ENCODE assay signal across 8 cellular contexts in genomic region chr5:157816682-157817268, GRCh38. TPM values are rescaled to one million over a fixed set of nuclear protein-coding genes. Genes with fewer than 3 reads are reported as not detected.
DNase-seq lines count a peak whose midpoint lies in the region; ATAC-seq, FAIRE-seq and TF ChIP-seq lines count a peak whose summit lies in the region.

No MANE protein-coding gene starts in this region.

- DNase-seq in left ventricle myocardium inferior (no peak), left ventricle myocardium superior (no peak), RWPE1 (ENCODE audit: low spot score) (peak; percentile 21), glutamatergic neuron (no peak), urothelium cell line (ENCODE audit: low spot score) (peak; percentile 4), amniotic stem cell (lab: John Stamatoyannopoulos, UW) (no peak)
- DNase-seq in activated CD4-positive, alpha-beta memory T cell treated with anti-CD3 and anti-CD28 coated beads, Interleukin-2, amount 10 ng/mL, durations not matched to agents 7 days and 5 days, result no peak

- CTCF ChIA-PET in RWPE1 (lab: Yijun Ruan, JAX), result interaction anchor here (0.6 to 1.7 kb wide), 16 partner anchors 9 to 1290 kb away, joined by 3 to 23 read pairs (median 4); no protein-coding TSS in a partner anchor
- CTCF ChIA-PET in activated CD4-positive, alpha-beta memory T cell treated with anti-CD3 and anti-CD28 coated beads, Interleukin-2, amount 10 ng/mL, durations not matched to agents 7 days and 5 days (lab: Charles Lee), result interaction anchor here (0.7 to 4.4 kb wide), 17 partner anchors 9 to 1290 kb away, joined by 3 to 87 read pairs (median 4); no protein-coding TSS in a partner anchor

- intact Hi-C loops in left ventricle myocardium inferior (cut with micrococcal nuclease) (loop anchor here (5.0 to 10.0 kb wide), 2 partner anchors 128 to 181 kb away; no protein-coding TSS in a partner anchor), left ventricle myocardium superior (cut with micrococcal nuclease) (loop anchor here (5.0 kb wide), 1 partner anchor 181 kb away; no protein-coding TSS in a partner anchor)

- no peaks in the 10 kb centered on the region for H3K9me3 ChIP-seq in left ventricle myocardium inferior (replicated peaks)

- H3K27me3 ChIP-seq in left ventricle myocardium inferior (ENCODE audit: low read depth), result no peaks in the 10 kb centered on the region

- no peak for FAIRE-seq in urothelium cell line (lab: Jason Lieb, UNC)

- H3K4me3 ChIP-seq in left ventricle myocardium inferior, result no peak overlapping the region

- no peaks in the 10 kb centered on the region for H3K27me3 Mint-ChIP-seq in glutamatergic neuron (ENCODE audit: unreplicated experiment)
- H3K27me3 Mint-ChIP-seq in activated CD4-positive, alpha-beta memory T cell treated with anti-CD3 and anti-CD28 coated beads, Interleukin-2, amount 10 ng/mL, durations not matched to agents 7 days and 5 days, result no peaks in the 10 kb centered on the region

- H3K36me3 Mint-ChIP-seq in glutamatergic neuron (ENCODE audit: unreplicated experiment), result no peaks in the 10 kb centered on the region
- H3K36me3 Mint-ChIP-seq in activated CD4-positive, alpha-beta memory T cell treated with anti-CD3 and anti-CD28 coated beads, Interleukin-2, amount 10 ng/mL, durations not matched to agents 7 days and 5 days (ENCODE audit: low read depth), result peaks cover 30% of the 10 kb centered on the region

- H3K4me3 Mint-ChIP-seq in glutamatergic neuron (ENCODE audit: unreplicated experiment), result no peak overlapping the region
- no peak overlapping the region for H3K4me3 Mint-ChIP-seq in activated CD4-positive, alpha-beta memory T cell treated with anti-CD3 and anti-CD28 coated beads, Interleukin-2, amount 10 ng/mL, durations not matched to agents 7 days and 5 days

- H3K4me1 ChIP-seq in left ventricle myocardium inferior, result peaks cover 33% of the 10 kb centered on the region

- ATAC-seq in left ventricle myocardium superior (no peak), HG02981 (IDR thresholded peaks at IDR 0.05; ENCODE audit: unreplicated experiment) (no peak)

- peaks cover under 1% of the 10 kb centered on the region for H3K9me3 Mint-ChIP-seq in glutamatergic neuron (ENCODE audit: unreplicated experiment)
- H3K9me3 Mint-ChIP-seq in activated CD4-positive, alpha-beta memory T cell treated with anti-CD3 and anti-CD28 coated beads, Interleukin-2, amount 10 ng/mL, durations not matched to agents 7 days and 5 days, result no peaks in the 10 kb centered on the region

- H3K36me3 ChIP-seq in left ventricle myocardium inferior, result peaks cover 24% of the 10 kb centered on the region

- peaks cover 14% of the 10 kb centered on the region for H3K4me1 Mint-ChIP-seq in glutamatergic neuron (ENCODE audit: low read depth, unreplicated experiment)
- H3K4me1 Mint-ChIP-seq in activated CD4-positive, alpha-beta memory T cell treated with anti-CD3 and anti-CD28 coated beads, Interleukin-2, amount 10 ng/mL, durations not matched to agents 7 days and 5 days, result peaks cover 10% of the 10 kb centered on the region

- H3K27ac Mint-ChIP-seq in glutamatergic neuron (ENCODE audit: unreplicated experiment), result no peak overlapping the region
- H3K27ac Mint-ChIP-seq in activated CD4-positive, alpha-beta memory T cell treated with anti-CD3 and anti-CD28 coated beads, Interleukin-2, amount 10 ng/mL, durations not matched to agents 7 days and 5 days, result no peak overlapping the region

- H3K27ac ChIP-seq in left ventricle myocardium inferior (replicated peaks), result no peak overlapping the region
- H3K27ac ChIP-seq in RWPE1, result no peak overlapping the region

- POLR2A ChIA-PET in RWPE1 (lab: Yijun Ruan, JAX; ENCODE audit: low non-redundant PET), result no interaction called here
- POLR2A ChIA-PET in activated CD4-positive, alpha-beta memory T cell treated with anti-CD3 and anti-CD28 coated beads, Interleukin-2, amount 10 ng/mL, durations not matched to agents 7 days and 5 days (lab: Charles Lee), result no interaction called here

- peak; percentile 77 for TF ChIP-seq CTCF in left ventricle myocardium inferior (IDR thresholded peaks at IDR 0.05; ENCODE audit: borderline replicate concordance)
- TF ChIP-seq CTCF in RWPE1 (conservative IDR thresholded peaks at IDR 0.05; ENCODE audit: low read depth), result peak; percentile 81
- peak; percentile 74 for TF ChIP-seq CTCF in glutamatergic neuron (IDR thresholded peaks at IDR 0.05; ENCODE audit: partially characterized antibody, unreplicated experiment)

RNA-seq across cellular contexts. Expression of gene CLINT1, which starts 42.2 kb away (rescaled TPM):
- total RNA-seq in left ventricle myocardium inferior (48.6 TPM), left ventricle myocardium superior (51.9 TPM), glutamatergic neuron (ENCODE audit: unreplicated experiment) (38.0 TPM)
- 10 to 100 TPM; 64.9 to 68.6 TPM for total RNA-seq in activated CD4-positive, alpha-beta memory T cell treated with anti-CD3 and anti-CD28 coated beads, Interleukin-2, amount 10 ng/mL, durations not matched to agents 7 days and 5 days

Comparison
In these comparisons a context has a peak if more than half of its experiments do, and no peak if none do; other contexts are left out.
1. DNase-seq: peak in RWPE1 (single experiment) and urothelium cell line (single experiment); none in left ventricle myocardium inferior (single experiment), left ventricle myocardium superior (single experiment), glutamatergic neuron (single experiment), activated CD4-positive, alpha-beta memory T cell treated with anti-CD3 and anti-CD28 coated beads, Interleukin-2, amount 10 ng/mL, durations not matched to agents 7 days and 5 days (single experiment) and amniotic stem cell (single experiment).
2. Peak in every context shown above with its lines, with median percentiles within 50 percentile points of each other: CTCF ChIP-seq.